ENCODE assay signal across 1 cellular context in genomic region chr17:17558431-17558830, GRCh38.
TF ChIP-seq lines count a peak whose summit lies in the region.

No MANE protein-coding gene starts in this region.

TF ChIP-seq in IMR-90, 13 proteins besides CTCF, POLR2A, EP300 and RAD21:
- TF ChIP-seq CEBPB (IDR thresholded peaks at IDR 0.05; ENCODE audit: low read depth, low read length) (no peak), RFX5 (IDR thresholded peaks at IDR 0.05; ENCODE audit: low read depth, low read length) (no peak), SMC3 (IDR thresholded peaks at IDR 0.05; ENCODE audit: low read depth, low read length) (no peak), FOS (IDR thresholded peaks at IDR 0.05; ENCODE audit: low read depth, low read length) (no peak), NFE2L2 (IDR thresholded peaks at IDR 0.05; ENCODE audit: low read depth, low read length) (no peak), MXI1 (IDR thresholded peaks at IDR 0.05; ENCODE audit: borderline replicate concordance, low read depth, low read length) (no peak), MAZ (IDR thresholded peaks at IDR 0.05; ENCODE audit: borderline replicate concordance, low read depth, low read length) (no peak), CHD1 (IDR thresholded peaks at IDR 0.05; ENCODE audit: low read depth, low read length) (no peak), USF2 (IDR thresholded peaks at IDR 0.05; ENCODE audit: low read depth, low read length) (no peak), RCOR1 (IDR thresholded peaks at IDR 0.05; ENCODE audit: insufficient replicate concordance, low read length) (no peak), BHLHE40 (IDR thresholded peaks at IDR 0.05; ENCODE audit: low read depth, low read length) (no peak), MAFK (IDR thresholded peaks at IDR 0.05; ENCODE audit: low read depth, low read length) (no peak)
- TF ChIP-seq, protein P1, sequence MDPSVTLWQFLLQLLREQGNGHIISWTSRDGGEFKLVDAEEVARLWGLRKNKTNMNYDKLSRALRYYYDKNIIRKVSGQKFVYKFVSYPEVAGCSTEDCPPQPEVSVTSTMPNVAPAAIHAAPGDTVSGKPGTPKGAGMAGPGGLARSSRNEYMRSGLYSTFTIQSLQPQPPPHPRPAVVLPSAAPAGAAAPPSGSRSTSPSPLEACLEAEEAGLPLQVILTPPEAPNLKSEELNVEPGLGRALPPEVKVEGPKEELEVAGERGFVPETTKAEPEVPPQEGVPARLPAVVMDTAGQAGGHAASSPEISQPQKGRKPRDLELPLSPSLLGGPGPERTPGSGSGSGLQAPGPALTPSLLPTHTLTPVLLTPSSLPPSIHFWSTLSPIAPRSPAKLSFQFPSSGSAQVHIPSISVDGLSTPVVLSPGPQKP (IDR thresholded peaks at IDR 0.05; ENCODE audit: borderline replicate concordance, low read depth, low read length) = no peak
